8 cellular contexts compared by ENCODE assay signal in the genomic region with DNA sequence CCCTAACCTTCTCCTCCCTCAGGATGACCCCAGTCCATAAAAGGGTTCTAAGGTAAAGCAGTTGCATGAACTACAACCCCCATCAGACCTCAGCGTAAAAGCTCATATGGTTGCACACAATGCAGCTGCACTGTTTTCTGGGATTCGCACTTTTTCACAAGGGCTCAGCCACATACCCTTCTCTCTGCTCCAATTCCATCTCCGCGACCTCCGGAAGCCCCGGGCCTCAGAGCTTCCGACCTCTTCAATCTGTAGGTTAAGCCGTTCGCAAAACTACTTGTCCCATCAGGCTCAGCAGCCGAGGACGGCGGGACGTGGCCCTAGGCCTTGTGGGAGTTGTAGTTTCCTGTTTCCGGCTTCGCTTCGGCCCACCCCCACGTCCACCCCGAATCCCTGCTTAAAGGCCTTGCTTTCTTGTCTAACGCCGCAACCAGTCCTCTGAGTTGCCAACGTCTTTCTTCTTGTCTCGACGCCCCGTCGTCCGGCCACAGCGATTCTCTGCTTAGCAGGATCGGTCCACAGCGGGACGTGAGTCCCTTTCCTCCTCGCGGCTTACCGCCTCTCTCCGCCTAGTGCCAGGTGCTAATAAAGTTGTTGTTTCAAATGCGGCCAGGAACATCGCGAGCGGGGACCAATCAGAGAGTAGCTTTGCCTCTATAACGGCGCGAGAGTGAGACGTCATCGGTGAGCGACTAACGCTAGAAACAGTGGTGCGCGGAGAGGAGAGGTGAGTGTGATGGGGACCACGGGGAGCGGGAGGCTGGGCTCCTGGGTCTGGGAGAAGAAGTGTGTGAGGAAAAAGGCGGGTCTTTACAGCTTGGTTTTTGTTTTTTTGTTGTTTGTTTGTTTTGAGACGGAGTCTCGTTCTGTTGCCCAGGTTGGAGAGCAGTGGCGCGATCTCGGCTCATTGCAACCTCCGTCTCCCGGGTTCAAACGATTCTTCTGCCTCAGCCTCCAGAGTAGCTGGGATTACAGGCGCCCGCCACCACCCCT. TPM values are rescaled to one million over a fixed set of nuclear protein-coding genes. Genes with fewer than 3 reads are reported as not detected.
A peak's percentile ranks its signal among the peaks of the same experiment; 100 is the strongest.
DNase-seq lines count a peak whose midpoint lies in the region; ATAC-seq lines count a peak whose summit lies in the region.

A gene with protein sequence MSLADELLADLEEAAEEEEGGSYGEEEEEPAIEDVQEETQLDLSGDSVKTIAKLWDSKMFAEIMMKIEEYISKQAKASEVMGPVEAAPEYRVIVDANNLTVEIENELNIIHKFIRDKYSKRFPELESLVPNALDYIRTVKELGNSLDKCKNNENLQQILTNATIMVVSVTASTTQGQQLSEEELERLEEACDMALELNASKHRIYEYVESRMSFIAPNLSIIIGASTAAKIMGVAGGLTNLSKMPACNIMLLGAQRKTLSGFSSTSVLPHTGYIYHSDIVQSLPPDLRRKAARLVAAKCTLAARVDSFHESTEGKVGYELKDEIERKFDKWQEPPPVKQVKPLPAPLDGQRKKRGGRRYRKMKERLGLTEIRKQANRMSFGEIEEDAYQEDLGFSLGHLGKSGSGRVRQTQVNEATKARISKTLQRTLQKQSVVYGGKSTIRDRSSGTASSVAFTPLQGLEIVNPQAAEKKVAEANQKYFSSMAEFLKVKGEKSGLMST (plus strand): TSS at position 684 of the 993 bp plus-strand sequence. CDS start 2,525 bp downstream, outside the sequence.
Gene TFPT (minus strand): TSS at position 587 of the 993 bp plus-strand sequence. CDS start 388 bp downstream, at position 199.

- peak within 1 kb of the TSS; percentile 89 to 98 (median 95) for H3K4me2 ChIP-seq in BLaER1 treated with 17β-estradiol and CSF1 and Interleukin-3, amounts not matched to agents 10 nM and 100 nM

- ATAC-seq in GM19351 (IDR thresholded peaks at IDR 0.05; ENCODE audit: unreplicated experiment) (peak; percentile 86), HG03521 (IDR thresholded peaks at IDR 0.05; ENCODE audit: unreplicated experiment) (peak; percentile 78), left lobe of liver (peak; percentile 96)

- no peaks in the 10 kb centered on the region for H3K9me3 Mint-ChIP-seq in dendritic cell treated with granulocyte-macrophage colony-stimulating factor and Interleukin-4, amounts not matched to agents 40 ng/mL and 50 ng/mL, for 4 days

- H3K4me3 ChIP-seq in BLaER1 treated with 17β-estradiol and CSF1 and Interleukin-3, amounts not matched to agents 10 nM and 100 nM: peak within 1 kb of the TSS; percentile 74 to 93 (median 87)

- peaks cover 41 to 68% (median 61%) of the 10 kb centered on the region in 11 experiments for H3K36me3 ChIP-seq in BLaER1 treated with 17β-estradiol and CSF1 and Interleukin-3, amounts not matched to agents 10 nM and 100 nM

- no peaks in the 10 kb centered on the region for H3K27me3 ChIP-seq in BLaER1 treated with 17β-estradiol and CSF1 and Interleukin-3, amounts not matched to agents 10 nM and 100 nM

- peak; percentile 99 for DNase-seq in NCI-H748 (lab: John Stamatoyannopoulos, UW; ENCODE audit: unreplicated experiment)
- DNase-seq in activated CD4-positive, alpha-beta T cell treated with anti-CD3 and anti-CD28 coated beads, Interleukin-2, amount 50 U/mL, for 1 hour: peak; percentile 98
- DNase-seq in left lobe of liver (ENCODE audit: low spot score): peak; percentile 97
- DNase-seq in stimulated activated CD4-positive, alpha-beta T cell treated with anti-CD3 and anti-CD28 coated beads, Interleukin-2, amount 100 ng/mL, for 4 hours (ENCODE audit: low read depth): peak; percentile 95

- peaks cover 0 to 71% (median 29%) of the 10 kb centered on the region in 11 experiments; a peak in 15 of 22 replicates for H4K20me1 ChIP-seq in BLaER1 treated with 17β-estradiol and CSF1 and Interleukin-3, amounts not matched to agents 10 nM and 100 nM

- H3K4me1 ChIP-seq in BLaER1 treated with 17β-estradiol and CSF1 and Interleukin-3, amounts not matched to agents 10 nM and 100 nM: peaks cover 20 to 30% (median 24%) of the 10 kb centered on the region in 10 experiments

- H3K36me3 Mint-ChIP-seq in dendritic cell treated with granulocyte-macrophage colony-stimulating factor and Interleukin-4, amounts not matched to agents 40 ng/mL and 50 ng/mL, for 4 days (ENCODE audit: low read depth): peaks cover 82% of the 10 kb centered on the region

- no peaks in the 10 kb centered on the region for H3K9me3 ChIP-seq in BLaER1 treated with 17β-estradiol and CSF1 and Interleukin-3, amounts not matched to agents 10 nM and 100 nM (replicated peaks in 1 of 11)

- H3K27me3 Mint-ChIP-seq in dendritic cell treated with granulocyte-macrophage colony-stimulating factor and Interleukin-4, amounts not matched to agents 40 ng/mL and 50 ng/mL, for 4 days: no peaks in the 10 kb centered on the region

- H3K9ac ChIP-seq in BLaER1 treated with 17β-estradiol and CSF1 and Interleukin-3, amounts not matched to agents 10 nM and 100 nM: peak within 1 kb of the TSS; percentile 84 to 95 (median 90)

- peak within 1 kb of the TSS; percentile 82 to 93 (median 91) for H3K27ac ChIP-seq in BLaER1 treated with 17β-estradiol and CSF1 and Interleukin-3, amounts not matched to agents 10 nM and 100 nM

- intact Hi-C loops in dendritic cell treated with granulocyte-macrophage colony-stimulating factor and Interleukin-4, amounts not matched to agents 40 ng/mL and 50 ng/mL, for 4 days (cut with micrococcal nuclease): loop anchor here (1.0 kb wide), 1 partner anchor 13 kb away; the partner anchor contains the start of gene NDUFA3

- peak within 1 kb of the TSS; percentile 85 for H3K4me3 Mint-ChIP-seq in dendritic cell treated with granulocyte-macrophage colony-stimulating factor and Interleukin-4, amounts not matched to agents 40 ng/mL and 50 ng/mL, for 4 days

- peak within 1 kb of the TSS; percentile 94 for H3K27ac Mint-ChIP-seq in dendritic cell treated with granulocyte-macrophage colony-stimulating factor and Interleukin-4, amounts not matched to agents 40 ng/mL and 50 ng/mL, for 4 days

- H3K4me1 Mint-ChIP-seq in dendritic cell treated with granulocyte-macrophage colony-stimulating factor and Interleukin-4, amounts not matched to agents 40 ng/mL and 50 ng/mL, for 4 days (ENCODE audit: low read depth): peaks cover 48% of the 10 kb centered on the region

RNA-seq across cellular contexts. Expression of the first gene that starts in this region (rescaled TPM):
- 23.2 TPM for total RNA-seq in left lobe of liver

RNA-seq across cellular contexts. Expression of gene TFPT, which starts in this region (rescaled TPM):
- total RNA-seq in left lobe of liver: 4.3 TPM

Comparison
In these comparisons a context has a peak if more than half of its experiments do, and no peak if none do; other contexts are left out.
1. Peak in every context shown above with its lines: DNase-seq, ATAC-seq, H3K4me3 ChIP-seq and H3K27ac ChIP-seq.